ENCODE assay signal across 9 cellular contexts in the genomic region with DNA sequence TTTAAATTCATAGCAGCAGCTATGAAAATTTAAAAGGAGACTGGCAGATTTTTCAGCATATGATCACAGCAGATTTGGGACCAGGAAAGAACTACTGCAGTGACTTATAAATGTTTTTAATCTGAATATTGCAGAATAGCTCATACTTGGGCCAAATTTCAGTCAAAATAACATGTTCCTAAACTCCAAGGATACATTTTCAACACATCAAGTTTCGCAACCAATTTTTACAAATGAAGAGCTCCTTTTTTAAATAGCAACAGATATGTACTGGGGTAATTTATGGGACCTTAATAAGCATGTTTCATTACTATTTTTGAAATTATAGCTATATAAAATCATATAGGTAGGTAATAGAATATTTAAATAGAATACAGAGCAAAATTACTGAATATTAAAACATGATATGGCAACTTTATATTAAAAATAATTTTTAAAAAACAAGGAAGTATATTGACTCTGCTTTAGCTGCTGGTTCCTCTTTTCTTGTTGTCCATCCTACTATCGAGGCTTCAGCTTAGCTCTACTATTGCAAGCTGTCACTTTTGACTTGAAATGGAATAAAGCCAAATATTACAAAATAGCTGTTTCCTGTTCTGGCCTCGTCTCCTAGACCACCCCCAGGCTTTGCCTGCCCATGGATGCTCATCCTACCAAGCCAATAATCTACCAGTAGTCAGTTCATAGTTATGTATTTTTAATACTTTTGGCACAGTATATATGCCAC.
A peak's percentile ranks its signal among the peaks of the same experiment; 100 is the strongest.
DNase-seq lines count a peak whose midpoint lies in the region; ATAC-seq and TF ChIP-seq lines count a peak whose summit lies in the region.
"Had no signal": no experiment of that assay in that cellular context is flagged by ENCODE, and none has a peak within 500 bp of the region (broad histone marks: within the 10 kb centered on the region; RNA-seq: fewer than 3 reads in every experiment).

No MANE protein-coding gene starts in this region.

- H3K4me1 Mint-ChIP-seq in activated naive CD8-positive, alpha-beta T cell treated with anti-CD3 and anti-CD28 coated beads, Interleukin-2, amount 50 U/mL, for 24 hours: peaks cover 79% of the 10 kb centered on the region

- H2BK120ac ChIP-seq in mesendoderm (ENCODE audit: low read depth, low read length): no peak overlapping the region

- no peak overlapping the region for H3K4me2 ChIP-seq in mesendoderm (ENCODE audit: low read length)

- H3K27ac ChIP-seq in A673 (ENCODE audit: low read depth, low read length, poor library complexity, severe bottlenecking): no peak overlapping the region
- no peak overlapping the region for H3K27ac ChIP-seq in mesendoderm (ENCODE audit: low read depth, low read length)
- H3K27ac ChIP-seq: C4-2B had no signal

- H3K56ac ChIP-seq in mesendoderm (ENCODE audit: low read length): no peak overlapping the region

- peak; percentile 82 for DNase-seq in A673 (ENCODE audit: low spot score)
- no peak for DNase-seq in activated naive CD8-positive, alpha-beta T cell treated with anti-CD3 and anti-CD28 coated beads, Interleukin-2, amount 50 U/mL, for 24 hours
- no peak for DNase-seq in left lobe of liver (ENCODE audit: low spot score)
- DNase-seq in mesendoderm: no peak
- no peak for DNase-seq in GM13977 (ENCODE audit: low spot score)

- H3K36me3 ChIP-seq in A673 (ENCODE audit: insufficient read depth, low read length, poor library complexity, severe bottlenecking) (peaks cover 6% of the 10 kb centered on the region), mesendoderm (ENCODE audit: control insufficient read depth, insufficient read depth, low read length) (no peaks in the 10 kb centered on the region)

- peaks cover 68% of the 10 kb centered on the region for H3K79me2 ChIP-seq in mesendoderm (ENCODE audit: control insufficient read depth, insufficient read depth, low read length)

- H3K4me1 ChIP-seq in A673 (ENCODE audit: insufficient read depth, low read length, poor library complexity, severe bottlenecking) (peaks cover 60% of the 10 kb centered on the region), mesendoderm (ENCODE audit: control insufficient read depth, low read depth, low read length) (no peaks in the 10 kb centered on the region)

- peak; percentile 36 for ATAC-seq in HG03354 (IDR thresholded peaks at IDR 0.05; ENCODE audit: poor library complexity, severe bottlenecking, unreplicated experiment)
- no peak for ATAC-seq in activated naive CD8-positive, alpha-beta T cell treated with anti-CD3 and anti-CD28 coated beads, Interleukin-2, amount 50 U/mL, for 24 hours
- peak; percentile 69 for ATAC-seq in left lobe of liver
- ATAC-seq in HG03025 (IDR thresholded peaks at IDR 0.05; ENCODE audit: low FRiP score, unreplicated experiment): no peak
- no peak for ATAC-seq in GM18520 (IDR thresholded peaks at IDR 0.05; ENCODE audit: unreplicated experiment)

- no peak overlapping the region for H3K18ac ChIP-seq in mesendoderm (ENCODE audit: low read length)

- no peak overlapping the region for H2BK15ac ChIP-seq in mesendoderm (replicated peaks; ENCODE audit: low read depth)

- no CpG with 5 or more reads among the region's 3 CpGs for WGBS in mesendoderm (ENCODE audit: extremely low coverage, insufficient coverage, low lambda C conversion rate)

- H3K9me3 ChIP-seq in A673 (ENCODE audit: low read depth, low read length, poor library complexity, severe bottlenecking): no peaks in the 10 kb centered on the region

- H3K9me3 Mint-ChIP-seq in activated naive CD8-positive, alpha-beta T cell treated with anti-CD3 and anti-CD28 coated beads, Interleukin-2, amount 50 U/mL, for 24 hours: no peaks in the 10 kb centered on the region

- peak overlapping the region; percentile 45 for H3K27ac Mint-ChIP-seq in activated naive CD8-positive, alpha-beta T cell treated with anti-CD3 and anti-CD28 coated beads, Interleukin-2, amount 50 U/mL, for 24 hours

- no peak overlapping the region for H4K8ac ChIP-seq in mesendoderm (ENCODE audit: low read depth, low read length)

- POLR2A ChIA-PET in A673 (lab: Charles Lee; ENCODE audit: low non-redundant PET): no interaction called here

- no TSS peak for BruUV-seq in A673 (replicated peaks; lab: Mats Ljungman, UMichigan)

- no peak overlapping the region for H4K5ac ChIP-seq in mesendoderm (ENCODE audit: low read length)

- H3K4me3 Mint-ChIP-seq in activated naive CD8-positive, alpha-beta T cell treated with anti-CD3 and anti-CD28 coated beads, Interleukin-2, amount 50 U/mL, for 24 hours: no peak overlapping the region

- no peak overlapping the region for H2AK5ac ChIP-seq in mesendoderm (ENCODE audit: low read length)

- H3K27me3 Mint-ChIP-seq in activated naive CD8-positive, alpha-beta T cell treated with anti-CD3 and anti-CD28 coated beads, Interleukin-2, amount 50 U/mL, for 24 hours: no peaks in the 10 kb centered on the region

- H3K4ac ChIP-seq in mesendoderm (ENCODE audit: low read depth, low read length): no peak overlapping the region

- no peak overlapping the region for H2BK5ac ChIP-seq in mesendoderm (ENCODE audit: low read length)

- H3K23ac ChIP-seq in mesendoderm (ENCODE audit: low read length): no peak overlapping the region

- intact Hi-C loops in A673 (cut with micrococcal nuclease; ENCODE audit: unreplicated experiment): no loop called here

- H3K27me3 ChIP-seq in A673 (replicated peaks; ENCODE audit: insufficient read depth, low read depth, low read length, poor library complexity): no peaks in the 10 kb centered on the region
- no peaks in the 10 kb centered on the region for H3K27me3 ChIP-seq in mesendoderm (ENCODE audit: insufficient read depth, low read length, poor library complexity)

- in situ Hi-C loops in GM13977 (cut with MboI; ENCODE audit: low pct_unique_long_range_greater_than_20kb, low sequenced_read_pairs, unreplicated experiment): no loop called here

- CTCF ChIA-PET in A673 (lab: Charles Lee): interaction anchor here (0.5 kb wide), 1 partner anchor 416 kb away, joined by 3 read pairs; no protein-coding TSS in a partner anchor

- no peak overlapping the region for H3K9ac ChIP-seq in mesendoderm (ENCODE audit: low read length)

- H3K4me3 ChIP-seq in A673 (ENCODE audit: low read depth, low read length, poor library complexity, severe bottlenecking): no peak overlapping the region
- no peak overlapping the region for H3K4me3 ChIP-seq in mesendoderm (ENCODE audit: low read length)

- TF ChIP-seq CTCF in A673 (conservative IDR thresholded peaks at IDR 0.05; ENCODE audit: low read depth, low read length) (no peak), GM13977 (IDR thresholded peaks at IDR 0.05; ENCODE audit: extremely low read depth, insufficient read depth, missing control alignments) (no peak)

- H3K79me1 ChIP-seq in mesendoderm (ENCODE audit: low read length): no peaks in the 10 kb centered on the region

- peaks cover 30% of the 10 kb centered on the region for H3K36me3 Mint-ChIP-seq in activated naive CD8-positive, alpha-beta T cell treated with anti-CD3 and anti-CD28 coated beads, Interleukin-2, amount 50 U/mL, for 24 hours (ENCODE audit: low read depth)

Comparison
In these comparisons a context has a peak if more than half of its experiments do, and no peak if none do; other contexts are left out.
1. ATAC-seq: peak in HG03354 (single experiment) and left lobe of liver (single experiment); none in activated naive CD8-positive, alpha-beta T cell treated with anti-CD3 and anti-CD28 coated beads, Interleukin-2, amount 50 U/mL, for 24 hours (single experiment), HG03025 (single experiment) and GM18520 (single experiment).